In genomic region chr17:39621523-39622379, GRCh38 we compare ENCODE assay signal across 8 cellular contexts. TPM values are rescaled to one million over a fixed set of nuclear protein-coding genes. Genes with fewer than 3 reads are reported as not detected.
DNase-seq lines count a peak whose midpoint lies in the region; ATAC-seq and TF ChIP-seq lines count a peak whose summit lies in the region.

No MANE protein-coding gene starts in this region.

- no peak overlapping the region for H3K27ac ChIP-seq in IMR-90 (ENCODE audit: insufficient read depth, low read length)

- dilution Hi-C loops in IMR-90 (cut with HindIII; ENCODE audit: low sequenced_read_pairs, unreplicated experiment), result no loop called here

- 0 out of 2 replicates have a peak overlapping the region, but pooled peaks have one; percentile 3 for H3K9ac ChIP-seq in IMR-90 (ENCODE audit: low read depth, low read length)

- H3K9me1 ChIP-seq in IMR-90 (ENCODE audit: insufficient read depth, low read length), result no peaks in the 10 kb centered on the region

- no peak overlapping the region; the same call in 1 of the 2 replicates for H3K23ac ChIP-seq in IMR-90 (ENCODE audit: low read depth, low read length)

- H3K4me1 Mint-ChIP-seq in naive B cell, result peaks cover 32 to 44% (median 42%) of the 10 kb centered on the region in 3 donors

- H2BK20ac ChIP-seq in IMR-90 (ENCODE audit: low read depth, low read length), result no peak overlapping the region

- WGBS in IMR-90 (ENCODE audit: extremely low coverage in 2 of 2, insufficient read length in 1 of 2), 2 experiments, result 8% methylated on average over 11 of the region's 26 CpGs; no CpG with 5 or more reads in 1 of the 2 experiments

- TF ChIP-seq CTCF in IMR-90 (conservative IDR thresholded peaks at IDR 0.05; ENCODE audit: low read depth, low read length), result peak; percentile 100; the same call in 1 of the 2 replicates

- H4K5ac ChIP-seq in IMR-90 (ENCODE audit: low read depth, low read length), result no peak overlapping the region

- TF ChIP-seq RAD21 in IMR-90 (IDR thresholded peaks at IDR 0.05; ENCODE audit: low read length), result peak; percentile 93

- H2AFZ ChIP-seq in IMR-90 (replicated peaks; ENCODE audit: low read length, poor library complexity), result peak overlapping the region; percentile 85

- peaks cover 1% of the 10 kb centered on the region; the same call in 1 of the 2 replicates for H3K4me1 ChIP-seq in IMR-90 (ENCODE audit: control insufficient read depth, insufficient read depth, low read length)

- no peak for TF ChIP-seq POLR2A in IMR-90 (IDR thresholded peaks at IDR 0.05; ENCODE audit: low read depth, low read length)

- CTCF ChIA-PET in IMR-90 (lab: Yijun Ruan, JAX), result interaction anchor here (0.6 to 1.3 kb wide), 20 partner anchors 9 to 493 kb away, joined by 3 to 11 read pairs (median 4); partner anchors contain the start of genes MIEN1, PGAP3 and TCAP

- no peaks in the 10 kb centered on the region for H3K36me3 ChIP-seq in IMR-90 (ENCODE audit: control insufficient read depth, insufficient read depth, low read length)

- no peaks in the 10 kb centered on the region for H4K20me1 ChIP-seq in IMR-90 (ENCODE audit: insufficient read depth, low read length)

- no peak overlapping the region for H3K18ac ChIP-seq in IMR-90 (ENCODE audit: low read depth, low read length)

- peaks cover 51% of the 10 kb centered on the region for H3K27me3 ChIP-seq in IMR-90 (ENCODE audit: control insufficient read depth, insufficient read depth, low read length)

- no peak overlapping the region for H2BK120ac ChIP-seq in IMR-90 (ENCODE audit: low read depth, low read length)

- no peak overlapping the region for H2AK5ac ChIP-seq in IMR-90 (ENCODE audit: low read depth, low read length)

- H3K9me3 Mint-ChIP-seq in naive B cell, result no peaks in the 10 kb centered on the region

- H3K4me3 Mint-ChIP-seq in naive B cell, result peak overlapping the region in 6 of 8 donors; percentile 25 to 80 (median 55)

- no peak overlapping the region for H3K14ac ChIP-seq in IMR-90 (replicated peaks; ENCODE audit: low read depth, low read length)

- H3K4me2 ChIP-seq in IMR-90 (ENCODE audit: low read depth, low read length), result peak overlapping the region; percentile 74

- H3K56ac ChIP-seq in IMR-90 (ENCODE audit: extremely low read depth, insufficient read depth, low read length), result no peak overlapping the region

- peak overlapping the region; percentile 77 for H2AK9ac ChIP-seq in IMR-90 (replicated peaks; ENCODE audit: low read depth, low read length, poor library complexity)

- no peaks in the 10 kb centered on the region for H3K79me1 ChIP-seq in IMR-90 (ENCODE audit: low read depth in 1 of 2, low read length in 2 of 2)

- ATAC-seq in GM18861 (IDR thresholded peaks at IDR 0.05; ENCODE audit: unreplicated experiment) (peak; percentile 33), IMR-90 (ENCODE audit: low read depth) (peak; percentile 79), naive B cell (ENCODE audit: low read depth in 2 of 2) (peak; percentile 60)

- DNase-seq in ACHN (peak; percentile 92), IMR-90 (peak; percentile 69), OCI-M1 (lab: John Stamatoyannopoulos, UW) (peak; percentile 91), epidermal melanocyte (ENCODE audit: insufficient read length, low spot score) (peak; percentile 90), naive B cell (peak; percentile 87)
- peak; percentile 99 for DNase-seq in activated CD8-positive, alpha-beta memory T cell treated with anti-CD3 and anti-CD28 coated beads, Interleukin-2, amount 50 U/mL, for 48 hours
- DNase-seq in stimulated activated CD8-positive, alpha-beta memory T cell treated with anti-CD3 and anti-CD28 coated beads, Interleukin-7, amount 100 ng/mL, for 24 hours (ENCODE audit: low read depth), result peak; percentile 78

- H4K91ac ChIP-seq in IMR-90 (ENCODE audit: insufficient read depth, low read depth, low read length), result no peak overlapping the region

- peaks cover 0 to 27% (median 25%) of the 10 kb centered on the region in 3 donors for H3K27me3 Mint-ChIP-seq in naive B cell

- no peak overlapping the region for H2BK5ac ChIP-seq in IMR-90 (ENCODE audit: low read depth, low read length, poor library complexity, severe bottlenecking)

- no peak overlapping the region for H2BK15ac ChIP-seq in IMR-90 (ENCODE audit: low read depth, low read length)

- POLR2A ChIA-PET in IMR-90 (lab: Charles Lee; ENCODE audit: unreplicated experiment), result no interaction called here

- in situ Hi-C loops in ACHN (cut with HindIII; ENCODE audit: low pct_ligation_motif_present, low pct_unique_long_range_greater_than_20kb, low sequenced_read_pairs), result no loop called here
- in situ Hi-C loops in IMR-90 (cut with MboI; ENCODE audit: low sequenced_read_pairs), result loop anchor here (5.0 kb wide), 1 partner anchor 79 kb away; no protein-coding TSS in a partner anchor

- BruUV-seq in IMR-90 (replicated peaks; lab: Mats Ljungman, UMichigan), result no TSS peak

- no peak overlapping the region for H3K4ac ChIP-seq in IMR-90 (ENCODE audit: low read depth, low read length)

- H3K9me3 ChIP-seq in IMR-90 (ENCODE audit: control insufficient read depth, insufficient read depth, low read length), result no peaks in the 10 kb centered on the region

- H3K4me3 ChIP-seq in IMR-90 (ENCODE audit: insufficient read depth, low read depth, low read length), result no peak overlapping the region

- peaks cover 0 to 8% of the 10 kb centered on the region in 2 donors for H3K36me3 Mint-ChIP-seq in naive B cell

- no peak overlapping the region for H4K8ac ChIP-seq in IMR-90 (ENCODE audit: low read depth in 2 of 2, low read length in 2 of 2)

- peak overlapping the region in 3 of 6 donors; percentile 3 to 96 (median 4) for H3K27ac Mint-ChIP-seq in naive B cell

- intact Hi-C loops in IMR-90 (cut with micrococcal nuclease), result loop anchor here (1.0 to 10.0 kb wide), 3 partner anchors 51 to 363 kb away; partner anchors contain the start of gene PSMD3

TF ChIP-seq in IMR-90, 13 proteins besides CTCF, POLR2A, EP300 and RAD21:
- TF ChIP-seq, protein P1, sequence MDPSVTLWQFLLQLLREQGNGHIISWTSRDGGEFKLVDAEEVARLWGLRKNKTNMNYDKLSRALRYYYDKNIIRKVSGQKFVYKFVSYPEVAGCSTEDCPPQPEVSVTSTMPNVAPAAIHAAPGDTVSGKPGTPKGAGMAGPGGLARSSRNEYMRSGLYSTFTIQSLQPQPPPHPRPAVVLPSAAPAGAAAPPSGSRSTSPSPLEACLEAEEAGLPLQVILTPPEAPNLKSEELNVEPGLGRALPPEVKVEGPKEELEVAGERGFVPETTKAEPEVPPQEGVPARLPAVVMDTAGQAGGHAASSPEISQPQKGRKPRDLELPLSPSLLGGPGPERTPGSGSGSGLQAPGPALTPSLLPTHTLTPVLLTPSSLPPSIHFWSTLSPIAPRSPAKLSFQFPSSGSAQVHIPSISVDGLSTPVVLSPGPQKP (IDR thresholded peaks at IDR 0.05; ENCODE audit: borderline replicate concordance, low read depth, low read length), result no peak
- TF ChIP-seq SMC3 (IDR thresholded peaks at IDR 0.05; ENCODE audit: low read depth, low read length) (peak; percentile 97), MAFK (IDR thresholded peaks at IDR 0.05; ENCODE audit: low read depth, low read length) (no peak; the same call in 1 of the 2 replicates), MXI1 (IDR thresholded peaks at IDR 0.05; ENCODE audit: borderline replicate concordance, low read depth, low read length) (no peak), FOS (IDR thresholded peaks at IDR 0.05; ENCODE audit: low read depth, low read length) (no peak), BHLHE40 (IDR thresholded peaks at IDR 0.05; ENCODE audit: low read depth, low read length) (no peak), MAZ (IDR thresholded peaks at IDR 0.05; ENCODE audit: borderline replicate concordance, low read depth, low read length) (peak; percentile 35; the same call in 1 of the 2 replicates)

RNA-seq across cellular contexts. Expression of gene PPP1R1B, which starts 5.0 kb away (rescaled TPM):
- not detected in 2 replicates for total RNA-seq in IMR-90 (2012; rRNA removed)
- polyA plus RNA-seq in IMR-90 (2012; rRNA removed), result not detected in 2 replicates
- not detected in 2 replicates for polyA plus RNA-seq in IMR-90 (2012; cell fraction: cytosol; rRNA removed)
- not detected in 2 replicates for polyA plus RNA-seq in IMR-90 (2012; cell fraction: nucleus; rRNA removed; ENCODE audit: low replicate concordance)
- polyA plus RNA-seq in naive B cell (ENCODE audit: low read depth in 6 of 6), result under 1 TPM in 1 of 6 donors, not detected in 5; 0.12 TPM

RNA-seq across cellular contexts. Expression of gene NEUROD2, which starts 14.0 kb away (rescaled TPM):
- total RNA-seq in IMR-90 (2012; rRNA removed), result not detected in 2 replicates
- polyA plus RNA-seq in IMR-90 (2012; rRNA removed) (not detected in 2 replicates), naive B cell (ENCODE audit: low read depth in 6 of 6) (under 1 TPM in 1 of 6 donors, not detected in 5; 0.09 TPM)
- polyA plus RNA-seq in IMR-90 (2012; cell fraction: cytosol; rRNA removed), result not detected in 2 replicates
- 0.03 TPM in 1 of 2 replicates, not detected in the other for polyA plus RNA-seq in IMR-90 (2012; cell fraction: nucleus; rRNA removed; ENCODE audit: low replicate concordance)

RNA-seq across cellular contexts. Expression of gene STARD3, which starts 15.2 kb away (rescaled TPM):
- total RNA-seq in IMR-90 (2012; rRNA removed), result 8.1 and 8.6 TPM in 2 replicates
- polyA plus RNA-seq in IMR-90 (2012; rRNA removed), result 50.4 and 69.2 TPM in 2 replicates
- polyA plus RNA-seq in IMR-90 (2012; cell fraction: cytosol; rRNA removed), result 35.4 and 66.2 TPM in 2 replicates
- polyA plus RNA-seq in IMR-90 (2012; cell fraction: nucleus; rRNA removed; ENCODE audit: low replicate concordance), result 141 and 452 TPM in 2 replicates
- 10 to 100 TPM; 30.7 to 53.7 (median 42.0) TPM for polyA plus RNA-seq in naive B cell (ENCODE audit: low read depth in 6 of 6)

RNA-seq across cellular contexts. Expression of gene TCAP, which starts 43.4 kb away (rescaled TPM):
- under 0.01 TPM in 2 replicates for total RNA-seq in IMR-90 (2012; rRNA removed)
- polyA plus RNA-seq in IMR-90 (2012; rRNA removed) (0.21 and 0.26 TPM in 2 replicates), naive B cell (ENCODE audit: low read depth in 6 of 6) (under 1 TPM in 3 of 6 donors, not detected in 3; 0.12 to 0.25 (median 0.24) TPM)
- 0.03 and 0.09 TPM in 2 replicates for polyA plus RNA-seq in IMR-90 (2012; cell fraction: cytosol; rRNA removed)
- 1.2 and 3.2 TPM in 2 replicates for polyA plus RNA-seq in IMR-90 (2012; cell fraction: nucleus; rRNA removed; ENCODE audit: low replicate concordance)

RNA-seq across cellular contexts. Expression of gene PNMT, which starts 46.5 kb away (rescaled TPM):
- not detected in 2 replicates for total RNA-seq in IMR-90 (2012; rRNA removed)
- polyA plus RNA-seq in IMR-90 (2012; rRNA removed) (not detected in 2 replicates), naive B cell (ENCODE audit: low read depth in 6 of 6) (not detected)
- 0.08 TPM in 1 of 2 replicates, not detected in the other for polyA plus RNA-seq in IMR-90 (2012; cell fraction: cytosol; rRNA removed)
- not detected in 2 replicates for polyA plus RNA-seq in IMR-90 (2012; cell fraction: nucleus; rRNA removed; ENCODE audit: low replicate concordance)
